Comparison of ENCODE assay signal across 13 cellular contexts in the genomic region with DNA sequence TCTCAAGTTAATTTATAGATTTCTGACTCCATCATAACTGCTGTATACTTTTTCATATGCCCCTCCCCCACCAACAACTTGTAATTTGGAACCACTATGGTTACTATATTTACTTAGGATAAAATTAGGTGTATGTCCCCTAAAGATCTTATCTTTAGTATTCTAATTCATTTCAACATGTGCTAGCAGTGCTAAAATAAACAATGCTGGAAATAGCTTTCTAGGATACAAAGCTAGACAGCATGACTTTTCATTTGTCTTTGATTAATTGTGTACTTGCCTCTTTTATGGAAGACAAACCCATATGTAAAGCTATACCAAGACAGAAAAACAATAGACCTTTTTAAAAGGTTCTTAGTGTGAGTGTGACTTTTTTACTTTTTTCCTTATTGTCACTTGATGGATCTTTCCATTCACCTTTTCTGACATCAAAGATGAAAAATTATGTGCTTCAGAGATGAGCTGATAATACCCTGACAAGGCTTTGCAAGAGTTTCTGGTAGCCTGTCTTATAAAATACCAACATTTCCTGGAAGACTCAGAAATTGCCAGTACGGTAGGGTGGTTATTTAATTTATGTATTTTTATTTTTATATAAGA. TPM values are rescaled to one million over a fixed set of nuclear protein-coding genes. Genes with fewer than 3 reads are reported as not detected.
DNase-seq lines count a peak whose midpoint lies in the region; ATAC-seq and TF ChIP-seq lines count a peak whose summit lies in the region.
"Had no signal": no experiment of that assay in that cellular context is flagged by ENCODE, and none has a peak within 500 bp of the region (broad histone marks: within the 10 kb centered on the region; RNA-seq: fewer than 3 reads in every experiment).

No MANE protein-coding gene starts in this region.

- H3K36me3 ChIP-seq in HCT116 (ENCODE audit: control insufficient read depth in 1 of 2, insufficient read depth in 2 of 2, low read length in 2 of 2) (no peaks in the 10 kb centered on the region), neural cell (ENCODE audit: insufficient read depth, low read length) (no peaks in the 10 kb centered on the region)

- H3K27ac ChIP-seq in HCT116 (ENCODE audit: low read depth, low read length) (no peak overlapping the region), neural cell (ENCODE audit: low read length) (no peak overlapping the region)

- no peak overlapping the region for H3K4me3 ChIP-seq in HCT116 (replicated peaks in 1 of 2; ENCODE audit: low read depth in 1 of 2, low read length in 2 of 2)
- no peak overlapping the region for H3K4me3 ChIP-seq in neural cell (ENCODE audit: low read length)

- CTCF ChIA-PET in HCT116 (lab: Charles Lee), result interaction anchor here (0.6 kb wide), 1 partner anchor 421 kb away, joined by 3 read pairs; no protein-coding TSS in a partner anchor

- H3K9me2 ChIP-seq in HCT116 (ENCODE audit: insufficient read depth), result 0 out of 2 replicates have a peak, but pooled peaks cover 3% of the 10 kb centered on the region
- no peaks in the 10 kb centered on the region for H3K9me2 ChIP-seq in neural cell (ENCODE audit: insufficient read depth, low read length)

- no peaks in the 10 kb centered on the region for H3K27me3 ChIP-seq in HCT116 (ENCODE audit: insufficient read depth, low read length)
- H3K27me3 ChIP-seq in neural cell (ENCODE audit: insufficient read depth, low read depth, low read length), result no peaks in the 10 kb centered on the region

- POLR2A ChIA-PET in HCT116 (lab: Charles Lee), result no interaction called here

- no peaks in the 10 kb centered on the region for H3F3A ChIP-seq in neural cell (ENCODE audit: insufficient read depth, low read length, poor library complexity, severe bottlenecking)

- DNase-seq in HCT116 (ENCODE audit: low read depth, low spot score) (no peak), M059J (ENCODE audit: low read depth) (peak; percentile 41), SK-N-DZ (ENCODE audit: low spot score) (peak; percentile 64), T1000 (lab: John Stamatoyannopoulos, UW) (no peak), putamen (ENCODE audit: low spot score) (no peak), HT-29 (ENCODE audit: low spot score) (no peak)
- DNase-seq: CD8-positive, alpha-beta T cell; H7; NCI-H1048; NCI-H1694; NCI-H2171 had no signal

- H3K4me2 ChIP-seq in HCT116 (ENCODE audit: low read length), result no peak overlapping the region
- H3K4me2 ChIP-seq in neural cell (ENCODE audit: low read length), result no peak overlapping the region

- no peak for TF ChIP-seq RAD21 in HCT116 (IDR thresholded peaks at IDR 0.05; ENCODE audit: low read depth)
- no peak for TF ChIP-seq RAD21 in neural cell (conservative IDR thresholded peaks at IDR 0.05)

- ATAC-seq in HCT116, result no peak
- ATAC-seq: CD8-positive, alpha-beta T cell had no signal

- no peaks in the 10 kb centered on the region for H3K9me3 ChIP-seq in HCT116 (ENCODE audit: control insufficient read depth in 1 of 2, insufficient read depth in 1 of 2, low read depth in 1 of 2, low read length in 2 of 2)
- H3K9me3 ChIP-seq in neural cell (ENCODE audit: low read length), result no peaks in the 10 kb centered on the region

- peaks cover 0 to 33% of the 10 kb centered on the region in 2 experiments; a peak in 3 of 4 replicates for H3K4me1 ChIP-seq in HCT116 (ENCODE audit: control insufficient read depth in 1 of 2, insufficient read depth in 2 of 2, low read length in 2 of 2)

- TF ChIP-seq CTCF in HCT116 (IDR thresholded peaks at IDR 0.05 in 2 of 3, conservative IDR thresholded peaks at IDR 0.05 in 1 of 3; ENCODE audit: borderline replicate concordance in 1 of 3, insufficient read depth in 1 of 3, low read depth in 2 of 3, low read length in 2 of 3), result no peak
- no peak for TF ChIP-seq CTCF in neural cell (IDR thresholded peaks at IDR 0.05; ENCODE audit: poor library complexity, severe bottlenecking)

- H3K79me2 ChIP-seq in HCT116 (ENCODE audit: insufficient read depth, low read length) (no peaks in the 10 kb centered on the region), neural cell (replicated peaks; ENCODE audit: insufficient read depth, low read length) (no peaks in the 10 kb centered on the region)

- no peak overlapping the region for H3K9ac ChIP-seq in HCT116 (ENCODE audit: low read length)
- no peak overlapping the region for H3K9ac ChIP-seq in neural cell (ENCODE audit: low read length)

- H4K20me1 ChIP-seq in HCT116 (ENCODE audit: insufficient read depth), result no peaks in the 10 kb centered on the region
- no peaks in the 10 kb centered on the region for H4K20me1 ChIP-seq in neural cell (ENCODE audit: insufficient read depth)

- no TSS peak for BruUV-seq in HCT116 (replicated peaks; lab: Mats Ljungman, UMichigan)

- H2AFZ ChIP-seq in HCT116 (ENCODE audit: low read depth, low read length, poor library complexity, severe bottlenecking), result peak overlapping the region; percentile 79
- H2AFZ ChIP-seq in neural cell (ENCODE audit: low read depth, low read length), result no peak overlapping the region

- intact Hi-C loops in HCT116 (cut with micrococcal nuclease), result no loop called here

- peak; percentile 22 for TF ChIP-seq EP300 in neural cell (conservative IDR thresholded peaks at IDR 0.05; ENCODE audit: poor library complexity, severe bottlenecking)

- RAD21 ChIA-PET in HCT116 (lab: Charles Lee; ENCODE audit: low non-redundant PET in 1 of 2, low total read pairs in 2 of 2, uncharacterized antibody in 2 of 2, unreplicated experiment in 2 of 2), result no interaction called here

- no peak for TF ChIP-seq POLR2A in HCT116 (IDR thresholded peaks at IDR 0.05; ENCODE audit: borderline replicate concordance, extremely low read depth, insufficient read depth, insufficient read length)

TF ChIP-seq in HCT116, 20 proteins besides CTCF, POLR2A, EP300 and RAD21:
- TF ChIP-seq CEBPB (IDR thresholded peaks at IDR 0.05; ENCODE audit: low read depth), result no peak
- no peak for TF ChIP-seq EZH2 (IDR thresholded peaks at IDR 0.05)
- no peak for TF ChIP-seq EZH2phosphoT487 (IDR thresholded peaks at IDR 0.05; ENCODE audit: borderline replicate concordance)
- no peak for TF ChIP-seq CBX3 (IDR thresholded peaks at IDR 0.05; ENCODE audit: low read depth)
- TF ChIP-seq ZFX (IDR thresholded peaks at IDR 0.05), result no peak

TF ChIP-seq in neural cell, 6 proteins besides CTCF, POLR2A, EP300 and RAD21:
- TF ChIP-seq MXI1 (conservative IDR thresholded peaks at IDR 0.05; ENCODE audit: poor library complexity, severe bottlenecking) (no peak), SMC3 (conservative IDR thresholded peaks at IDR 0.05; ENCODE audit: poor library complexity) (no peak), EZH2 (IDR thresholded peaks at IDR 0.05; ENCODE audit: borderline replicate concordance, insufficient read depth, low read length, poor library complexity, severe bottlenecking) (no peak), POLR2AphosphoS5 (IDR thresholded peaks at IDR 0.05) (no peak), TAF1 (IDR thresholded peaks at IDR 0.05; ENCODE audit: low read depth) (no peak)
- TF ChIP-seq, protein P1, sequence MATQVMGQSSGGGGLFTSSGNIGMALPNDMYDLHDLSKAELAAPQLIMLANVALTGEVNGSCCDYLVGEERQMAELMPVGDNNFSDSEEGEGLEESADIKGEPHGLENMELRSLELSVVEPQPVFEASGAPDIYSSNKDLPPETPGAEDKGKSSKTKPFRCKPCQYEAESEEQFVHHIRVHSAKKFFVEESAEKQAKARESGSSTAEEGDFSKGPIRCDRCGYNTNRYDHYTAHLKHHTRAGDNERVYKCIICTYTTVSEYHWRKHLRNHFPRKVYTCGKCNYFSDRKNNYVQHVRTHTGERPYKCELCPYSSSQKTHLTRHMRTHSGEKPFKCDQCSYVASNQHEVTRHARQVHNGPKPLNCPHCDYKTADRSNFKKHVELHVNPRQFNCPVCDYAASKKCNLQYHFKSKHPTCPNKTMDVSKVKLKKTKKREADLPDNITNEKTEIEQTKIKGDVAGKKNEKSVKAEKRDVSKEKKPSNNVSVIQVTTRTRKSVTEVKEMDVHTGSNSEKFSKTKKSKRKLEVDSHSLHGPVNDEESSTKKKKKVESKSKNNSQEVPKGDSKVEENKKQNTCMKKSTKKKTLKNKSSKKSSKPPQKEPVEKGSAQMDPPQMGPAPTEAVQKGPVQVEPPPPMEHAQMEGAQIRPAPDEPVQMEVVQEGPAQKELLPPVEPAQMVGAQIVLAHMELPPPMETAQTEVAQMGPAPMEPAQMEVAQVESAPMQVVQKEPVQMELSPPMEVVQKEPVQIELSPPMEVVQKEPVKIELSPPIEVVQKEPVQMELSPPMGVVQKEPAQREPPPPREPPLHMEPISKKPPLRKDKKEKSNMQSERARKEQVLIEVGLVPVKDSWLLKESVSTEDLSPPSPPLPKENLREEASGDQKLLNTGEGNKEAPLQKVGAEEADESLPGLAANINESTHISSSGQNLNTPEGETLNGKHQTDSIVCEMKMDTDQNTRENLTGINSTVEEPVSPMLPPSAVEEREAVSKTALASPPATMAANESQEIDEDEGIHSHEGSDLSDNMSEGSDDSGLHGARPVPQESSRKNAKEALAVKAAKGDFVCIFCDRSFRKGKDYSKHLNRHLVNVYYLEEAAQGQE (IDR thresholded peaks at IDR 0.05; ENCODE audit: borderline replicate concordance), result no peak
TF ChIP-seq in neural cell: peak in this region for 0.

RNA-seq across cellular contexts. Expression of gene POPDC3, which starts 31.2 kb away (rescaled TPM):
- 10.1 TPM for total RNA-seq in HCT116 (2021; ENCODE audit: unreplicated experiment)
- polyA plus RNA-seq in HCT116 (2012), result 4.2 and 7.8 TPM in 2 replicates
- 0.30 TPM in 1 of 2 replicates, not detected in the other for total RNA-seq in M059J (2014; rRNA removed; shearing (Covaris generic))
- polyA plus RNA-seq in SK-N-DZ (2014; cell fraction: cytosol; rRNA removed), result 20.1 and 20.6 TPM in 2 replicates
- polyA plus RNA-seq in SK-N-DZ (2014; cell fraction: nucleus; rRNA removed), result 6.6 and 14.6 TPM in 2 replicates
- polyA plus RNA-seq in neural cell, result not detected in 2 replicates
- polyA minus RNA-seq in neural cell, result not detected in 2 replicates
- not detected in 2 replicates for total RNA-seq in HT-29 (2014; rRNA removed; shearing (Covaris generic))
- total RNA-seq: CD8-positive, alpha-beta T cell; OCI-LY7 had no signal

Comparison
In these comparisons a context has a peak if more than half of its experiments do, and no peak if none do; other contexts are left out.
1. DNase-seq: peak in M059J (single experiment) and SK-N-DZ (single experiment); none in HCT116 (single experiment), T1000 (single experiment), putamen (single experiment) and HT-29 (single experiment).